11 cellular contexts compared by ENCODE assay signal in genomic region chr20:44692932-44693476, GRCh38. TPM values are rescaled to one million over a fixed set of nuclear protein-coding genes. Genes with fewer than 3 reads are reported as not detected.
DNase-seq lines count a peak whose midpoint lies in the region; TF ChIP-seq lines count a peak whose summit lies in the region.
"Had no signal": no experiment of that assay in that cellular context is flagged by ENCODE, and none has a peak within 500 bp of the region (broad histone marks: within the 10 kb centered on the region; RNA-seq: fewer than 3 reads in every experiment).

No MANE protein-coding gene starts in this region.

- BruUV-seq in MCF 10A (replicated peaks; lab: Mats Ljungman, UMichigan), result no TSS peak

- H3K27ac Mint-ChIP-seq in MCF 10A (ENCODE audit: low read depth, unreplicated experiment) (peak overlapping the region; percentile 56), progenitor cell of endocrine pancreas (no peak overlapping the region)
- H3K27ac Mint-ChIP-seq: stimulated activated naive B cell treated with anti-CD40 and anti-IgM and Interleukin-4, amounts not matched to agents 10 μg/mL and 1 μg/mL and 100 μg/mL, for 72 hours had no signal

- TF ChIP-seq CTCF in MCF 10A (IDR thresholded peaks at IDR 0.05; ENCODE audit: unreplicated experiment), result no peak
- TF ChIP-seq CTCF in progenitor cell of endocrine pancreas (IDR thresholded peaks at IDR 0.05; ENCODE audit: unreplicated experiment), result no peak

- H3K4me1 Mint-ChIP-seq in MCF 10A (ENCODE audit: insufficient read depth, unreplicated experiment) (peaks cover 20% of the 10 kb centered on the region), progenitor cell of endocrine pancreas (ENCODE audit: low read depth) (peaks cover 2% of the 10 kb centered on the region)

- no peaks in the 10 kb centered on the region for H3K27me3 Mint-ChIP-seq in MCF 10A (ENCODE audit: insufficient read depth, unreplicated experiment)
- H3K27me3 Mint-ChIP-seq in progenitor cell of endocrine pancreas, result no peaks in the 10 kb centered on the region
- H3K27me3 Mint-ChIP-seq: stimulated activated naive B cell treated with anti-CD40 and anti-IgM and Interleukin-4, amounts not matched to agents 10 μg/mL and 1 μg/mL and 100 μg/mL, for 72 hours had no signal

- intact Hi-C loops in MCF 10A (cut with micrococcal nuclease), result loop anchor here (1.0 to 2.0 kb wide), 2 partner anchors 35 to 40 kb away; no protein-coding TSS in a partner anchor

- H3K9me3 Mint-ChIP-seq in MCF 10A (ENCODE audit: unreplicated experiment) (no peaks in the 10 kb centered on the region), progenitor cell of endocrine pancreas (ENCODE audit: low read depth) (no peaks in the 10 kb centered on the region)
- H3K9me3 Mint-ChIP-seq: stimulated activated naive B cell treated with anti-CD40 and anti-IgM and Interleukin-4, amounts not matched to agents 10 μg/mL and 1 μg/mL and 100 μg/mL, for 72 hours had no signal

- POLR2A ChIA-PET in MCF 10A (lab: Yijun Ruan, JAX), result interaction anchor here (0.7 to 2.4 kb wide), 8 partner anchors 13 to 54 kb away, joined by 3 to 10 read pairs (median 4); partner anchors contain the start of gene CCN5

- CTCF ChIA-PET in MCF 10A (lab: Yijun Ruan, JAX), result interaction anchor here (0.6 to 4.2 kb wide), 4 partner anchors 9 to 55 kb away, joined by 3 to 35 read pairs (median 4); no protein-coding TSS in a partner anchor

- H3K4me3 Mint-ChIP-seq in MCF 10A (ENCODE audit: unreplicated experiment) (no peak overlapping the region), progenitor cell of endocrine pancreas (ENCODE audit: low read depth) (no peak overlapping the region)
- H3K4me3 Mint-ChIP-seq: stimulated activated naive B cell treated with anti-CD40 and anti-IgM and Interleukin-4, amounts not matched to agents 10 μg/mL and 1 μg/mL and 100 μg/mL, for 72 hours had no signal

- H3K36me3 Mint-ChIP-seq in MCF 10A (ENCODE audit: insufficient read depth, unreplicated experiment) (no peaks in the 10 kb centered on the region), progenitor cell of endocrine pancreas (ENCODE audit: insufficient read depth) (no peaks in the 10 kb centered on the region)
- H3K36me3 Mint-ChIP-seq: stimulated activated naive B cell treated with anti-CD40 and anti-IgM and Interleukin-4, amounts not matched to agents 10 μg/mL and 1 μg/mL and 100 μg/mL, for 72 hours had no signal

- DNase-seq in HS-5 (ENCODE audit: low read depth), result peak; percentile 100
- DNase-seq in MCF 10A (ENCODE audit: unreplicated experiment), result peak; percentile 95
- peak; percentile 93 for DNase-seq in iris pigment epithelial cell (ENCODE audit: low read depth)
- no peak for DNase-seq in activated naive CD4-positive, alpha-beta T cell (lab: John Stamatoyannopoulos, UW)
- DNase-seq in AML-193 (lab: John Stamatoyannopoulos, UW), result no peak
- DNase-seq in stimulated activated CD4-positive, alpha-beta T cell treated with anti-CD3 and anti-CD28 coated beads, Interleukin-1b, Interleukin-23, amount 100 ng/mL, for 48 hours, result no peak
- no peak for DNase-seq in progenitor cell of endocrine pancreas (ENCODE audit: low spot score, unreplicated experiment)
- DNase-seq: activated CD8-positive, alpha-beta memory T cell treated with anti-CD3 and anti-CD28 coated beads for 24 hours; stimulated activated naive B cell treated with anti-CD40 and anti-IgM and Interleukin-4, amounts not matched to agents 10 μg/mL and 1 μg/mL and 100 μg/mL, for 72 hours had no signal

- H3K27ac ChIP-seq in temporal lobe (ENCODE audit: low read depth, low read length), result peak overlapping the region; percentile 44
- H3K27ac ChIP-seq: KMS-11 had no signal

RNA-seq across cellular contexts. Expression of gene CCN5, which starts 22.2 kb away (rescaled TPM):
- total RNA-seq in MCF 10A (2022), result 0.93 and 1.4 TPM in 2 replicates
- total RNA-seq in temporal lobe, result not detected
- not detected in 2 replicates for total RNA-seq in progenitor cell of endocrine pancreas

RNA-seq across cellular contexts. Expression of gene ADA, which starts 41.5 kb away (rescaled TPM):
- 5.1 and 6.0 TPM in 2 replicates for total RNA-seq in MCF 10A (2022)
- 1.5 TPM for total RNA-seq in temporal lobe
- total RNA-seq in progenitor cell of endocrine pancreas, result 10.7 and 11.4 TPM in 2 replicates

RNA-seq across cellular contexts. Expression of gene KCNK15, which starts 52.7 kb away (rescaled TPM):
- 0.93 and 1.4 TPM in 2 replicates for total RNA-seq in MCF 10A (2022)
- total RNA-seq in temporal lobe, result not detected
- 0.22 and 0.27 TPM in 2 replicates for total RNA-seq in progenitor cell of endocrine pancreas

Comparison
In these comparisons a context has a peak if more than half of its experiments do, and no peak if none do; other contexts are left out.
1. DNase-seq: peak in HS-5 (single experiment), MCF 10A (single experiment) and iris pigment epithelial cell (single experiment); none in activated naive CD4-positive, alpha-beta T cell (0 of 4), AML-193 (0 of 2), stimulated activated CD4-positive, alpha-beta T cell treated with anti-CD3 and anti-CD28 coated beads, Interleukin-1b, Interleukin-23, amount 100 ng/mL, for 48 hours (single experiment) and progenitor cell of endocrine pancreas (single experiment).